In the genomic region with DNA sequence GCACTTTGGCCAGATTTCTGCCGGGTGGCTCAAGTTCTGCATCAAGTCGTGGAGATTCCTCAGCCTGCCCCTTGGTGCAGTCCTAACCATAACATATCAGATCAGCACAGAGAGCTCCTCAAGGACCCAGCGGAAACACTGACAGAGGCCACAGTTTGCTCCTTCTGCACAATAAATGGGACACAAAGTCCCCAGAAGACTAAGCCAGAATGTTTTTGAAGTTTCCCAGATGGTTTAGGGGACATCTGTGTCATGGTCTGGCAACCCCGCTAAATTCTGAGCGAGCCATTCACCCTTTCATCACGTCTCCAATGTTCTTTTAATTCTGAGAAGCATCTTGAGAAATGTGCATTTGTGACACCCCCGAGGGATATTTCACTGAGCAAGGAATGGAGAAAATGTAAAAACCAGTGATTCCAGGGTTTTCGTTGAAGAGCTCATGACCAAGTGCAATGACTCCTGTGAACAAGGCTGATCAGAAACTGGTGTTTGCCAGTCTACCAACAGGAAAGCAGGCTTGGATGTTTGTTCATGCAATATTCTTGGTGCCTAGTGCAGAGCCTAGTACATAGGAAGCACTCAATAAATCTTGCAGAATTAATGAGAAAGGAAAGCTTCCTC, we compare ENCODE assay signal across 27 cellular contexts.
DNase-seq lines count a peak whose midpoint lies in the region; ATAC-seq and TF ChIP-seq lines count a peak whose summit lies in the region.
"Had no signal": no experiment of that assay in that cellular context is flagged by ENCODE, and none has a peak within 500 bp of the region (broad histone marks: within the 10 kb centered on the region; RNA-seq: fewer than 3 reads in every experiment).

No MANE protein-coding gene starts in this region.

- H3K4me3 ChIP-seq in adrenal gland (no peak overlapping the region), heart right ventricle (no peak overlapping the region), transverse colon (no peak overlapping the region)
- H3K4me3 ChIP-seq: cardiac muscle cell, coronary artery, neural progenitor cell, SJCRH30, tibial artery had no signal

- intact Hi-C loops in adrenal gland (cut with DNase I) (no loop called here), heart right ventricle (cut with DNase I) (no loop called here), transverse colon (cut with DNase I; ENCODE audit: low total_unique reads) (no loop called here)

- peak in 6 of 8 donors; percentile 40 to 85 (median 66) for ATAC-seq in heart right ventricle
- peak; percentile 62 for ATAC-seq in omental fat pad (ENCODE audit: low FRiP score)
- no peak for ATAC-seq in GM18519 (IDR thresholded peaks at IDR 0.05; ENCODE audit: low FRiP score, unreplicated experiment)
- ATAC-seq: effector memory CD8-positive, alpha-beta T cell; foreskin keratinocyte; stimulated activated naive CD8-positive, alpha-beta T cell treated with anti-CD3 and anti-CD28 coated beads, Interleukin-15, Interleukin-2, amounts not matched to agents 100 U/mL and 50 U/mL, for 24 hours had no signal

- H3K27me3 ChIP-seq in adrenal gland (no peaks in the 10 kb centered on the region), heart right ventricle (no peaks in the 10 kb centered on the region), transverse colon (no peaks in the 10 kb centered on the region)
- H3K27me3 ChIP-seq: cardiac muscle cell, neural progenitor cell, SJCRH30, tibial artery had no signal

- TF ChIP-seq EP300 in transverse colon (IDR thresholded peaks at IDR 0.05; ENCODE audit: low read depth), result peak; percentile 21

- no peak for TF ChIP-seq POLR2A in adrenal gland (IDR thresholded peaks at IDR 0.05)
- no peak for TF ChIP-seq POLR2A in transverse colon (IDR thresholded peaks at IDR 0.05)

- in situ Hi-C loops in transverse colon (cut with MboI; ENCODE audit: low pct_ligation_motif_present in 1 of 4, low pct_unique_long_range_greater_than_20kb in 1 of 4, low sequenced_read_pairs in 3 of 4), result loop anchor here in 3 of 4 donors (10.0 to 25.0 kb wide), 2 partner anchors 176 to 188 kb away; no protein-coding TSS in a partner anchor

- peak in 6 of 7 donors; percentile 7 to 71 (median 24) for DNase-seq in adrenal gland
- DNase-seq in heart right ventricle, result no peak
- no peak for DNase-seq in omental fat pad (ENCODE audit: low spot score)
- no peak for DNase-seq in transverse colon
- no peak for DNase-seq in substantia nigra (lab: John Stamatoyannopoulos, UW)
- DNase-seq in GOT3 (lab: John Stamatoyannopoulos, UW), result no peak
- DNase-seq: activated B cell treated with CpG ODN at 0.5 μM for 24 hours; activated CD4-positive, alpha-beta T cell treated with anti-CD3 and anti-CD28 coated beads, Interleukin-2, amount 50 U/mL, for 4 hours; activated naive CD4-positive, alpha-beta T cell treated with anti-CD3 and anti-CD28 coated beads, Interleukin-2, amount 10 ng/mL, durations not matched to agents 7 days and 5 days; Calu3; DMS79 treated with DMSO at 0.1 percent for 48 hours; effector memory CD8-positive, alpha-beta T cell; foreskin keratinocyte; hypothalamus; NCI-H1417; NCI-H2029 treated with DMSO at 0.1 percent for 48 hours; NCI-H2227 treated with DMSO at 0.1 percent for 48 hours; NCI-H69; posterior cingulate gyrus; SJCRH30; stimulated activated naive CD8-positive, alpha-beta T cell treated with anti-CD3 and anti-CD28 coated beads, Interleukin-15, Interleukin-2, amounts not matched to agents 100 U/mL and 50 U/mL, for 24 hours; tibial artery had no signal

- H3K4me1 ChIP-seq in adrenal gland (replicated peaks in 1 of 2) (no peaks in the 10 kb centered on the region), heart right ventricle (peaks cover 0 to 13% (median 4%) of the 10 kb centered on the region in 9 donors), transverse colon (no peaks in the 10 kb centered on the region)
- H3K4me1 ChIP-seq: foreskin keratinocyte, neural progenitor cell, SJCRH30 had no signal

- WGBS in adrenal gland, 4 donors, result 60 to 76% (median 72%) methylated on average over 8 of the region's 8 CpGs
- WGBS in heart right ventricle, 2 donors, result 61 to 74% methylated on average over 8 of the region's 8 CpGs
- WGBS in transverse colon (ENCODE audit: low coverage in 1 of 2), 2 donors, result 76 to 77% methylated on average over 8 of the region's 8 CpGs

- H3K27ac ChIP-seq in adrenal gland (peak overlapping the region in 3 of 5 donors; percentile 31 to 65 (median 31)), heart right ventricle (peak overlapping the region in 2 of 10 donors; percentile 58 to 65), transverse colon (no peak overlapping the region), substantia nigra (ENCODE audit: low read depth, low read length, poor library complexity, severe bottlenecking) (no peak overlapping the region)
- H3K27ac ChIP-seq: C4-2B, cardiac muscle cell, foreskin keratinocyte, neural progenitor cell, SJCRH30, tibial artery had no signal

- no peak for TF ChIP-seq CTCF in adrenal gland (IDR thresholded peaks at IDR 0.05)
- no peak for TF ChIP-seq CTCF in heart right ventricle (IDR thresholded peaks at IDR 0.05)
- no peak for TF ChIP-seq CTCF in omental fat pad (IDR thresholded peaks at IDR 0.05)
- TF ChIP-seq CTCF in transverse colon (IDR thresholded peaks at IDR 0.05), result no peak

- H3K36me3 ChIP-seq in adrenal gland (replicated peaks in 1 of 2) (no peaks in the 10 kb centered on the region), heart right ventricle (no peaks in the 10 kb centered on the region), transverse colon (no peaks in the 10 kb centered on the region)
- H3K36me3 ChIP-seq: cardiac muscle cell, neural progenitor cell, SJCRH30, tibial artery had no signal

- no peaks in the 10 kb centered on the region for H3K9me3 ChIP-seq in adrenal gland (replicated peaks in 1 of 3)
- no peaks in the 10 kb centered on the region for H3K9me3 ChIP-seq in heart right ventricle
- no peaks in the 10 kb centered on the region for H3K9me3 ChIP-seq in transverse colon
- H3K9me3 ChIP-seq: tibial artery had no signal

Comparison
In these comparisons a context has a peak if more than half of its experiments do, and no peak if none do; other contexts are left out.
1. DNase-seq: peak in adrenal gland (6 of 7); none in heart right ventricle (0 of 2), omental fat pad (single experiment), transverse colon (single experiment), substantia nigra (0 of 49) and GOT3 (single experiment).
2. H3K27ac ChIP-seq: peak in adrenal gland (3 of 5); none in transverse colon (0 of 4) and substantia nigra (single experiment).